Comparison of ENCODE assay signal across 38 cellular contexts in the genomic region with DNA sequence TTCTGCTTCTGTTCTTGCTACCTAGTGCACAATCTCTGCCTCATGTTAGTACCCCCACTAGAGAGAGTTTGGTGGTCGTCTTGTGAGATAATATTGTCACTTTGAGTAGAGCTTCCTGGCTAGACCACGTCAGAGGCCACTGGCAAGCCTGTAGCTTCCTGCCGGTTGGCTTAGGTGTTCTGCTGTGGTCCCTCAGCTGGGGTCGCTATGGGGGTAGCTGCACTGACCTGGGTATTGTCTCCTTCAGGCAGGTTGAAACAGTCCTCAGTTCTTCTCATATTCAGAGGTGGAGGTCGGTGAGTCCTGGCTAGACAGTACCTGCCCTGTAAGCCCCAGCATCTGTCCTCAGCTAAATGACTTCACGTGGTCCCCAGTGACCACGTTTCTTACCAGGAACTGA.
"Had no signal": no experiment of that assay in that cellular context is flagged by ENCODE, and none has a peak within 500 bp of the region (broad histone marks: within the 10 kb centered on the region; RNA-seq: fewer than 3 reads in every experiment).

No MANE protein-coding gene starts in this region.

- H3K4me1 Mint-ChIP-seq: activated B cell treated with CpG ODN at 0.5 μM for 24 hours; activated CD4-positive, alpha-beta T cell treated with anti-CD3 and anti-CD28 coated beads, Interleukin-2, amount 10 ng/mL, durations not matched to agents 24 days and 14 days; activated naive CD8-positive, alpha-beta T cell treated with anti-CD3 and anti-CD28 coated beads for 36 hours; activated T-helper 17 cell treated with anti-CD3 and anti-CD28 coated beads, Interleukin-2, amount 50 U/mL, for 72 hours; central memory CD8-positive, alpha-beta T cell had no signal

- H3K27me3 Mint-ChIP-seq: activated CD4-positive, alpha-beta T cell treated with anti-CD3 and anti-CD28 coated beads, Interleukin-2, amount 10 ng/mL, durations not matched to agents 24 days and 14 days had no signal

- H3K27me3 ChIP-seq: brain microvascular endothelial cell had no signal

- H3K4me1 ChIP-seq: adrenal gland, body of pancreas, breast epithelium had no signal

- H3K27ac ChIP-seq: adrenal gland, body of pancreas, brain microvascular endothelial cell, breast epithelium, cardiac muscle cell, VCaP had no signal

- H3K36me3 ChIP-seq: adrenal gland, brain microvascular endothelial cell, breast epithelium, cardiac muscle cell had no signal

- H3K4me3 ChIP-seq: adrenal gland, body of pancreas, breast epithelium, cardiac muscle cell had no signal

- H3K9me3 ChIP-seq: adrenal gland, body of pancreas, breast epithelium had no signal

- H3K36me3 Mint-ChIP-seq: activated CD4-positive, alpha-beta memory T cell treated with anti-CD3 and anti-CD28 coated beads for 36 hours; activated naive CD4-positive, alpha-beta T cell treated with anti-CD3 and anti-CD28 coated beads, Interleukin-2, amount 50 U/mL, for 72 hours; activated naive CD8-positive, alpha-beta T cell treated with anti-CD3 and anti-CD28 coated beads for 36 hours had no signal

- DNase-seq: activated B cell treated with CpG ODN at 0.5 μM for 24 hours; activated CD4-positive, alpha-beta memory T cell treated with anti-CD3 and anti-CD28 coated beads for 36 hours; activated CD4-positive, alpha-beta T cell treated with anti-CD3 and anti-CD28 coated beads for 4 hours; activated CD4-positive, alpha-beta T cell treated with anti-CD3 and anti-CD28 coated beads, Interleukin-2, amount 50 U/mL, for 1 hour; activated CD4-positive, alpha-beta T cell treated with anti-CD3 and anti-CD28 coated beads, Interleukin-2, amount 50 U/mL, for 4 hours; activated CD4-positive, CD25-positive, alpha-beta regulatory T cell treated with anti-CD3 and anti-CD28 coated beads, Interleukin-2, amount 50 U/mL, for 72 hours; activated CD8-positive, alpha-beta memory T cell treated with anti-CD3 and anti-CD28 coated beads, Interleukin-2, amount 50 U/mL, for 4 hours; activated CD8-positive, alpha-beta T cell treated with anti-CD3 and anti-CD28 coated beads for 36 hours; activated effector memory CD4-positive, alpha-beta T cell treated with anti-CD3 and anti-CD28 coated beads, Interleukin-2, amount 50 U/mL, for 16 hours; activated gamma-delta T cell treated with Interleukin-2 at 50 U/mL for 16 hours; activated naive CD4-positive, alpha-beta T cell; activated naive CD4-positive, alpha-beta T cell treated with anti-CD3 and anti-CD28 coated beads for 36 hours; activated naive CD4-positive, alpha-beta T cell treated with anti-CD3 and anti-CD28 coated beads, Interleukin-2, amount 50 U/mL, for 16 hours; activated naive CD8-positive, alpha-beta T cell treated with anti-CD3 and anti-CD28 coated beads for 36 hours; activated T-cell treated with anti-CD3 and anti-CD28 coated beads for 4 hours; activated T-cell treated with anti-CD3 and anti-CD28 coated beads, Interleukin-2, amount 50 U/mL, for 1 hour; activated T-cell treated with anti-CD3 and anti-CD28 coated beads, Interleukin-2, amount 50 U/mL, for 4 hours; activated T-cell treated with anti-CD3 and anti-CD28 coated beads, Interleukin-2, amount 50 U/mL, for 72 hours; adrenal gland; amniotic stem cell; aorta; body of pancreas; brain microvascular endothelial cell; caudate nucleus; SW 1271; T-helper 1 cell; T-helper 2 cell; T-helper 9 cell had no signal

- ATAC-seq: activated CD8-positive, alpha-beta T cell treated with anti-CD3 and anti-CD28 coated beads for 36 hours; activated naive CD4-positive, alpha-beta T cell treated with anti-CD3 and anti-CD28 coated beads, Interleukin-2, amount 50 U/mL, for 72 hours; activated T-cell treated with anti-CD3 and anti-CD28 coated beads, Interleukin-2, amount 50 U/mL, for 4 hours; activated T-cell treated with anti-CD3 and anti-CD28 coated beads, Interleukin-2, amount 50 U/mL, for 72 hours; activated T-helper 17 cell treated with anti-CD3 and anti-CD28 coated beads, Interleukin-2, amount 50 U/mL, for 72 hours; body of pancreas had no signal

- H3K27ac Mint-ChIP-seq: activated B cell treated with CpG ODN at 0.5 μM for 24 hours; activated CD4-positive, alpha-beta memory T cell treated with anti-CD3 and anti-CD28 coated beads for 36 hours; activated CD4-positive, alpha-beta T cell treated with anti-CD3 and anti-CD28 coated beads, Interleukin-2, amount 10 ng/mL, durations not matched to agents 24 days and 14 days; activated CD8-positive, alpha-beta T cell treated with anti-CD3 and anti-CD28 coated beads for 36 hours; activated naive CD4-positive, alpha-beta T cell treated with anti-CD3 and anti-CD28 coated beads for 36 hours; activated naive CD4-positive, alpha-beta T cell treated with anti-CD3 and anti-CD28 coated beads, Interleukin-2, amount 50 U/mL, for 72 hours; activated naive CD8-positive, alpha-beta T cell treated with anti-CD3 and anti-CD28 coated beads for 36 hours; activated T-cell treated with anti-CD3 and anti-CD28 coated beads, Interleukin-2, amount 50 U/mL, for 72 hours; activated T-helper 1 cell treated with anti-CD3 and anti-CD28 coated beads, Interleukin-12 subunit alpha, Interleukin-12 subunit beta, Interleukin-2, Interleukin-4 antibody, amounts not matched to agents 30 ng/mL and 10 ng/mL and 1 ng/mL, durations not matched to agents 14 hours and 24 hours and 36 hours; activated T-helper 17 cell treated with anti-CD3 and anti-CD28 coated beads, Interleukin-2, amount 50 U/mL, for 72 hours; T-helper 1 cell treated with Interleukin-12 subunit alpha and Interleukin-12 subunit beta and Interleukin-4 antibody, amounts not matched to agents 30 μg/mL and 1 μg/mL, for 36 hours; T-helper 2 cell treated with Interferon-gamma antibody and Interleukin-4, amounts not matched to agents 5 μg/mL and 100 μg/mL, for 36 hours had no signal

- H3K9me3 Mint-ChIP-seq: activated B cell treated with CpG ODN at 0.5 μM for 24 hours; activated CD4-positive, alpha-beta memory T cell treated with anti-CD3 and anti-CD28 coated beads for 36 hours; activated CD4-positive, alpha-beta T cell treated with anti-CD3 and anti-CD28 coated beads, Interleukin-2, amount 10 ng/mL, durations not matched to agents 24 days and 14 days; activated CD8-positive, alpha-beta T cell treated with anti-CD3 and anti-CD28 coated beads for 36 hours; activated naive CD4-positive, alpha-beta T cell treated with anti-CD3 and anti-CD28 coated beads for 36 hours; activated naive CD4-positive, alpha-beta T cell treated with anti-CD3 and anti-CD28 coated beads, Interleukin-2, amount 50 U/mL, for 72 hours; activated naive CD8-positive, alpha-beta T cell treated with anti-CD3 and anti-CD28 coated beads for 36 hours; activated T-cell treated with anti-CD3 and anti-CD28 coated beads, Interleukin-2, amount 50 U/mL, for 4 hours; activated T-helper 1 cell treated with anti-CD3 and anti-CD28 coated beads, Interleukin-12 subunit alpha, Interleukin-12 subunit beta, Interleukin-2, Interleukin-4 antibody, amounts not matched to agents 30 ng/mL and 10 ng/mL and 1 ng/mL, durations not matched to agents 14 hours and 24 hours and 36 hours; activated T-helper 17 cell treated with anti-CD3 and anti-CD28 coated beads, Interleukin-2, amount 50 U/mL, for 72 hours; central memory CD8-positive, alpha-beta T cell; T-helper 1 cell treated with Interleukin-12 subunit alpha and Interleukin-12 subunit beta and Interleukin-4 antibody, amounts not matched to agents 30 μg/mL and 1 μg/mL, for 36 hours; T-helper 2 cell treated with Interferon-gamma antibody and Interleukin-4, amounts not matched to agents 5 μg/mL and 100 μg/mL, for 36 hours had no signal

- H3K4me3 Mint-ChIP-seq: activated B cell treated with CpG ODN at 0.5 μM for 24 hours; activated CD4-positive, alpha-beta memory T cell treated with anti-CD3 and anti-CD28 coated beads for 36 hours; activated CD4-positive, alpha-beta T cell treated with anti-CD3 and anti-CD28 coated beads, Interleukin-2, amount 10 ng/mL, durations not matched to agents 24 days and 14 days; activated CD8-positive, alpha-beta T cell treated with anti-CD3 and anti-CD28 coated beads for 36 hours; activated naive CD4-positive, alpha-beta T cell treated with anti-CD3 and anti-CD28 coated beads for 36 hours; activated naive CD8-positive, alpha-beta T cell treated with anti-CD3 and anti-CD28 coated beads for 36 hours; activated T-cell treated with anti-CD3 and anti-CD28 coated beads, Interleukin-2, amount 50 U/mL, for 4 hours; activated T-cell treated with anti-CD3 and anti-CD28 coated beads, Interleukin-2, amount 50 U/mL, for 72 hours; activated T-helper 1 cell treated with anti-CD3 and anti-CD28 coated beads, Interleukin-12 subunit alpha, Interleukin-12 subunit beta, Interleukin-2, Interleukin-4 antibody, amounts not matched to agents 30 ng/mL and 10 ng/mL and 1 ng/mL, durations not matched to agents 14 hours and 24 hours and 36 hours; activated T-helper 17 cell treated with anti-CD3 and anti-CD28 coated beads, Interleukin-2, amount 50 U/mL, for 72 hours; central memory CD8-positive, alpha-beta T cell; T-helper 1 cell treated with Interleukin-12 subunit alpha and Interleukin-12 subunit beta and Interleukin-4 antibody, amounts not matched to agents 30 μg/mL and 1 μg/mL, for 36 hours; T-helper 2 cell treated with Interferon-gamma antibody and Interleukin-4, amounts not matched to agents 5 μg/mL and 100 μg/mL, for 36 hours had no signal
